ENCODE assay signal across 32 cellular contexts in genomic region chr17:68675723-68676122, GRCh38.
"Had no signal": no experiment of that assay in that cellular context is flagged by ENCODE, and none has a peak within 500 bp of the region (broad histone marks: within the 10 kb centered on the region; RNA-seq: fewer than 3 reads in every experiment).

No MANE protein-coding gene starts in this region.

- H3K9me3 Mint-ChIP-seq: activated CD4-positive, alpha-beta memory T cell treated with anti-CD3 and anti-CD28 coated beads for 36 hours; activated CD4-positive, alpha-beta T cell treated with anti-CD3 and anti-CD28 coated beads, Interleukin-2, amount 10 ng/mL, durations not matched to agents 24 days and 14 days; activated naive CD4-positive, alpha-beta T cell treated with anti-CD3 and anti-CD28 coated beads for 36 hours; activated naive CD4-positive, alpha-beta T cell treated with anti-CD3 and anti-CD28 coated beads, Interleukin-2, amount 50 U/mL, for 24 hours; activated naive CD8-positive, alpha-beta T cell treated with anti-CD3 and anti-CD28 coated beads for 36 hours; activated naive CD8-positive, alpha-beta T cell treated with anti-CD3 and anti-CD28 coated beads, Interleukin-2, amount 50 U/mL, for 24 hours; activated T-helper 1 cell treated with anti-CD3 and anti-CD28 coated beads, Interleukin-12 subunit alpha, Interleukin-12 subunit beta, Interleukin-2, Interleukin-4 antibody, amounts not matched to agents 30 ng/mL and 10 ng/mL and 1 ng/mL, durations not matched to agents 14 hours and 24 hours and 36 hours; activated T-helper 2 cell treated with anti-CD3 and anti-CD28 coated beads, Interferon-gamma antibody, Interleukin-2, Interleukin-4, amounts not matched to agents 10 μg/mL and 5 μg/mL and 100 μg/mL, durations not matched to agents 14 hours and 24 hours and 36 hours; brain had no signal

- H3K4me3 ChIP-seq: adrenal gland, ascending aorta, breast epithelium, cardiac muscle cell, colonic mucosa, gastroesophageal sphincter had no signal

- H3K4me3 Mint-ChIP-seq: activated CD4-positive, alpha-beta memory T cell treated with anti-CD3 and anti-CD28 coated beads for 36 hours; activated CD4-positive, alpha-beta T cell treated with anti-CD3 and anti-CD28 coated beads for 36 hours; activated CD4-positive, alpha-beta T cell treated with anti-CD3 and anti-CD28 coated beads, Interleukin-2, amount 10 ng/mL, durations not matched to agents 24 days and 14 days; activated CD8-positive, alpha-beta memory T cell treated with anti-CD3 and anti-CD28 coated beads, Interleukin-2, amount 10 ng/mL, durations not matched to agents 7 days and 5 days; activated CD8-positive, alpha-beta T cell treated with anti-CD3 and anti-CD28 coated beads, Interleukin-2, amount 10 ng/mL, durations not matched to agents 7 days and 5 days; activated naive CD4-positive, alpha-beta T cell treated with anti-CD3 and anti-CD28 coated beads for 36 hours; activated naive CD4-positive, alpha-beta T cell treated with anti-CD3 and anti-CD28 coated beads, Interleukin-2, amount 50 U/mL, for 24 hours; activated naive CD8-positive, alpha-beta T cell treated with anti-CD3 and anti-CD28 coated beads for 36 hours; activated naive CD8-positive, alpha-beta T cell treated with anti-CD3 and anti-CD28 coated beads, Interleukin-2, amount 50 U/mL, for 24 hours; activated T-helper 1 cell treated with anti-CD3 and anti-CD28 coated beads, Interleukin-12 subunit alpha, Interleukin-12 subunit beta, Interleukin-2, Interleukin-4 antibody, amounts not matched to agents 30 ng/mL and 10 ng/mL and 1 ng/mL, durations not matched to agents 14 hours and 24 hours and 36 hours; brain had no signal

- H3K36me3 ChIP-seq: adrenal gland, ascending aorta, breast epithelium, cardiac muscle cell, colonic mucosa, gastroesophageal sphincter had no signal

- H3K27ac Mint-ChIP-seq: activated CD4-positive, alpha-beta memory T cell treated with anti-CD3 and anti-CD28 coated beads for 36 hours; activated CD4-positive, alpha-beta T cell treated with anti-CD3 and anti-CD28 coated beads for 36 hours; activated CD4-positive, alpha-beta T cell treated with anti-CD3 and anti-CD28 coated beads, Interleukin-2, amount 10 ng/mL, durations not matched to agents 24 days and 14 days; activated CD8-positive, alpha-beta memory T cell treated with anti-CD3 and anti-CD28 coated beads, Interleukin-2, amount 10 ng/mL, durations not matched to agents 7 days and 5 days; activated CD8-positive, alpha-beta T cell treated with anti-CD3 and anti-CD28 coated beads, Interleukin-2, amount 10 ng/mL, durations not matched to agents 7 days and 5 days; activated naive CD4-positive, alpha-beta T cell treated with anti-CD3 and anti-CD28 coated beads for 36 hours; activated naive CD4-positive, alpha-beta T cell treated with anti-CD3 and anti-CD28 coated beads, Interleukin-2, amount 50 U/mL, for 24 hours; activated naive CD8-positive, alpha-beta T cell treated with anti-CD3 and anti-CD28 coated beads for 36 hours; activated naive CD8-positive, alpha-beta T cell treated with anti-CD3 and anti-CD28 coated beads, Interleukin-2, amount 50 U/mL, for 24 hours; activated T-helper 1 cell treated with anti-CD3 and anti-CD28 coated beads, Interleukin-12 subunit alpha, Interleukin-12 subunit beta, Interleukin-2, Interleukin-4 antibody, amounts not matched to agents 30 ng/mL and 10 ng/mL and 1 ng/mL, durations not matched to agents 14 hours and 24 hours and 36 hours; activated T-helper 2 cell treated with anti-CD3 and anti-CD28 coated beads, Interferon-gamma antibody, Interleukin-2, Interleukin-4, amounts not matched to agents 10 μg/mL and 5 μg/mL and 100 μg/mL, durations not matched to agents 14 hours and 24 hours and 36 hours; brain had no signal

- ATAC-seq: activated CD4-positive, alpha-beta T cell treated with anti-CD3 and anti-CD28 coated beads for 36 hours; activated CD8-positive, alpha-beta memory T cell treated with anti-CD3 and anti-CD28 coated beads, Interleukin-2, amount 10 ng/mL, durations not matched to agents 7 days and 5 days; activated CD8-positive, alpha-beta T cell treated with anti-CD3 and anti-CD28 coated beads, Interleukin-2, amount 10 ng/mL, durations not matched to agents 7 days and 5 days; activated naive CD8-positive, alpha-beta T cell treated with anti-CD3 and anti-CD28 coated beads, Interleukin-2, amount 50 U/mL, for 24 hours; esophagus mucosa; gastroesophageal sphincter had no signal

- H3K27me3 Mint-ChIP-seq: brain had no signal

- H3K36me3 Mint-ChIP-seq: activated CD4-positive, alpha-beta memory T cell treated with anti-CD3 and anti-CD28 coated beads for 36 hours; activated CD8-positive, alpha-beta memory T cell treated with anti-CD3 and anti-CD28 coated beads, Interleukin-2, amount 10 ng/mL, durations not matched to agents 7 days and 5 days; activated naive CD4-positive, alpha-beta T cell treated with anti-CD3 and anti-CD28 coated beads, Interleukin-2, amount 50 U/mL, for 24 hours; activated naive CD8-positive, alpha-beta T cell treated with anti-CD3 and anti-CD28 coated beads for 36 hours; brain had no signal

- H3K27me3 ChIP-seq: adrenal gland, ascending aorta, breast epithelium, cardiac muscle cell, colonic mucosa, gastroesophageal sphincter had no signal

- H3K27ac ChIP-seq: adrenal gland, ascending aorta, breast epithelium, cardiac muscle cell, colonic mucosa, gastroesophageal sphincter had no signal

- DNase-seq: activated CD4-positive, alpha-beta memory T cell treated with anti-CD3 and anti-CD28 coated beads for 36 hours; activated CD4-positive, alpha-beta T cell treated with anti-CD3 and anti-CD28 coated beads for 36 hours; activated CD4-positive, alpha-beta T cell treated with anti-CD3 and anti-CD28 coated beads, Interleukin-2, amount 10 ng/mL, durations not matched to agents 24 days and 14 days; activated CD4-positive, CD25-positive, alpha-beta regulatory T cell; activated CD4-positive, CD25-positive, alpha-beta regulatory T cell treated with anti-CD3 and anti-CD28 coated beads, Interleukin-2, amount 50 U/mL, for 72 hours; activated CD8-positive, alpha-beta memory T cell treated with anti-CD3 and anti-CD28 coated beads, Interleukin-2, amount 10 ng/mL, durations not matched to agents 7 days and 5 days; activated CD8-positive, alpha-beta memory T cell treated with anti-CD3 and anti-CD28 coated beads, Interleukin-2, amount 50 U/mL, for 4 hours; activated CD8-positive, alpha-beta T cell treated with anti-CD3 and anti-CD28 coated beads, Interleukin-2, amount 10 ng/mL, durations not matched to agents 7 days and 5 days; activated effector memory CD4-positive, alpha-beta T cell treated with anti-CD3 and anti-CD28 coated beads, Interleukin-2, amount 50 U/mL, for 16 hours; activated naive CD4-positive, alpha-beta T cell treated with anti-CD3 and anti-CD28 coated beads for 36 hours; activated naive CD8-positive, alpha-beta T cell treated with anti-CD3 and anti-CD28 coated beads for 36 hours; activated naive CD8-positive, alpha-beta T cell treated with anti-CD3 and anti-CD28 coated beads, Interleukin-2, amount 50 U/mL, for 24 hours; activated T-cell treated with anti-CD3 and anti-CD28 coated beads, Interleukin-2, amount 50 U/mL, for 1 hour; activated T-cell treated with anti-CD3 and anti-CD28 coated beads, Interleukin-2, amount 50 U/mL, for 48 hours; adrenal gland; amygdala; central memory CD4-positive, alpha-beta T cell; cerebellar nuclear complex; colonic mucosa; effector CD8-positive, alpha-beta T cell; foreskin melanocyte; head of caudate nucleus; T-helper 2 cell had no signal

- H3K9me3 ChIP-seq: adrenal gland, ascending aorta, breast epithelium, colonic mucosa, gastroesophageal sphincter had no signal

- H3K4me1 ChIP-seq: adrenal gland, ascending aorta, breast epithelium, colonic mucosa, gastroesophageal sphincter had no signal

- H3K4me1 Mint-ChIP-seq: activated CD4-positive, alpha-beta T cell treated with anti-CD3 and anti-CD28 coated beads for 36 hours; activated CD4-positive, alpha-beta T cell treated with anti-CD3 and anti-CD28 coated beads, Interleukin-2, amount 10 ng/mL, durations not matched to agents 24 days and 14 days; activated CD8-positive, alpha-beta memory T cell treated with anti-CD3 and anti-CD28 coated beads, Interleukin-2, amount 10 ng/mL, durations not matched to agents 7 days and 5 days; activated naive CD4-positive, alpha-beta T cell treated with anti-CD3 and anti-CD28 coated beads, Interleukin-2, amount 50 U/mL, for 24 hours; activated naive CD8-positive, alpha-beta T cell treated with anti-CD3 and anti-CD28 coated beads for 36 hours; activated naive CD8-positive, alpha-beta T cell treated with anti-CD3 and anti-CD28 coated beads, Interleukin-2, amount 50 U/mL, for 24 hours had no signal
